ENCODE assay signal across 9 cellular contexts in the genomic region with DNA sequence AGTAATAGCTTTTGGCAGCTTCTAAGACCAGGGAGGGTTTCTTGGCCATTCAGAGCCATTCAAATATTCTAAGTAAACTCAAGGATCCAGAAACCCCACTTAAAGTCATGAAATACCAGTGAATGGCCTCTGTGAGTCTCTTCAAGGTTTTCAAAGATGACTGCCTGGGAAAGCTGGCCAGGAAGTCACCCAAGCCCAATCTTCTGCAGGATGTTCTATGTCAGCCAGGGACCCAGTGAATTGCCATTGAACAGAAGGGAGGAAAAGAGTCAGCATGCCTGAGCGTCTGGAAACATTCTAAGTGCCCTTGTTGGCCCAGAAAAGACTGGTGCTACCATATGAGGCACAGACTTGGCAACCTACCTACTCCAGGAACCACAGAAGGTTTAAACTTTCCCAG. TPM values are rescaled to one million over a fixed set of nuclear protein-coding genes. Genes with fewer than 3 reads are reported as not detected.
"Had no signal": no experiment of that assay in that cellular context is flagged by ENCODE, and none has a peak within 500 bp of the region (broad histone marks: within the 10 kb centered on the region; RNA-seq: fewer than 3 reads in every experiment).

No MANE protein-coding gene starts in this region.

RNA-seq across cellular contexts. Expression of a gene that starts 17.0 kb away (rescaled TPM):
- total RNA-seq: LHCN-M2, MCF 10A, NCI-H460, OCI-LY7, PC-9, Right ventricle myocardium inferior, RPMI7951, SJCRH30, SK-MEL-5 had no signal

RNA-seq across cellular contexts. Expression of a gene that starts 26.4 kb away (rescaled TPM):
- total RNA-seq: LHCN-M2, MCF 10A, NCI-H460, OCI-LY7, PC-9, Right ventricle myocardium inferior, RPMI7951, SJCRH30, SK-MEL-5 had no signal

RNA-seq across cellular contexts. Expression of a gene that starts 31.2 kb away (rescaled TPM):
- total RNA-seq: LHCN-M2, MCF 10A, NCI-H460, OCI-LY7, PC-9, Right ventricle myocardium inferior, RPMI7951, SJCRH30, SK-MEL-5 had no signal

RNA-seq across cellular contexts. Expression of a gene that starts 35.9 kb away (rescaled TPM):
- total RNA-seq: LHCN-M2, MCF 10A, NCI-H460, OCI-LY7, PC-9, Right ventricle myocardium inferior, RPMI7951, SJCRH30, SK-MEL-5 had no signal

RNA-seq across cellular contexts. Expression of a gene that starts 40.7 kb away (rescaled TPM):
- total RNA-seq: LHCN-M2, MCF 10A, NCI-H460, OCI-LY7, PC-9, Right ventricle myocardium inferior, RPMI7951, SJCRH30, SK-MEL-5 had no signal
